ENCODE assay signal across 1 cellular context in genomic region chr19:33240181-33240771, GRCh38.
TF ChIP-seq lines count a peak whose summit lies in the region.

No MANE protein-coding gene starts in this region.

TF ChIP-seq in HepG2, 621 proteins besides CTCF, POLR2A, EP300 and RAD21:
- TF ChIP-seq RARA (CRISPR knock-in tag; IDR thresholded peaks at IDR 0.05) (0 out of 2 replicates have a peak, but pooled peaks have one; percentile 23), ZNF512 (CRISPR knock-in tag; IDR thresholded peaks at IDR 0.05) (0 out of 2 replicates have a peak, but pooled peaks have one; percentile 9), CEBPB (IDR thresholded peaks at IDR 0.05; ENCODE audit: borderline replicate concordance, low read depth, low read length) (no peak), ZNF567 (CRISPR knock-in tag; IDR thresholded peaks at IDR 0.05; ENCODE audit: borderline replicate concordance) (0 out of 2 replicates have a peak, but pooled peaks have one; percentile 13), WIZ (CRISPR knock-in tag; IDR thresholded peaks at IDR 0.05) (no peak), ZNF629 (CRISPR knock-in tag; conservative IDR thresholded peaks at IDR 0.05) (no peak), GRHL1 (CRISPR knock-in tag; conservative IDR thresholded peaks at IDR 0.05) (no peak), PLRG1 (conservative IDR thresholded peaks at IDR 0.05) (no peak), ZNF431 (CRISPR knock-in tag; IDR thresholded peaks at IDR 0.05; ENCODE audit: borderline replicate concordance, low read depth) (no peak), ZNF292 (CRISPR knock-in tag; IDR thresholded peaks at IDR 0.05; ENCODE audit: borderline replicate concordance, low read depth) (no peak), ZNF510 (CRISPR knock-in tag; IDR thresholded peaks at IDR 0.05; ENCODE audit: low read depth) (no peak), ZNF883 (CRISPR knock-in tag; IDR thresholded peaks at IDR 0.05; ENCODE audit: not compliant biosample characterization) (no peak), ZBTB7A (CRISPR knock-in tag; IDR thresholded peaks at IDR 0.05) (peak; percentile 49; the same call in 1 of the 2 replicates), ZNF747 (CRISPR knock-in tag; IDR thresholded peaks at IDR 0.05; ENCODE audit: borderline replicate concordance) (no peak), HNRNPL (IDR thresholded peaks at IDR 0.05; ENCODE audit: low read depth, low read length) (peak; percentile 80), ZNF678 (CRISPR knock-in tag; IDR thresholded peaks at IDR 0.05) (0 out of 2 replicates have a peak, but pooled peaks have one; percentile 4), ZMAT3 (CRISPR knock-in tag; conservative IDR thresholded peaks at IDR 0.05) (0 out of 2 replicates have a peak, but pooled peaks have one; percentile 1)
